20 cellular contexts compared by ENCODE assay signal in genomic region chr5:96687080-96687479, GRCh38. TPM values are rescaled to one million over a fixed set of nuclear protein-coding genes. Genes with fewer than 3 reads are reported as not detected.
A peak's percentile ranks its signal among the peaks of the same experiment; 100 is the strongest.
DNase-seq lines count a peak whose midpoint lies in the region; ATAC-seq and TF ChIP-seq lines count a peak whose summit lies in the region.
"Had no signal": no experiment of that assay in that cellular context is flagged by ENCODE, and none has a peak within 500 bp of the region (broad histone marks: within the 10 kb centered on the region; RNA-seq: fewer than 3 reads in every experiment).

No MANE protein-coding gene starts in this region.

- TF ChIP-seq CTCF in RWPE2 (IDR thresholded peaks at IDR 0.05; ENCODE audit: poor library complexity, severe bottlenecking) (no peak), heart left ventricle (IDR thresholded peaks at IDR 0.05) (no peak)

- no peak for ATAC-seq in activated naive CD8-positive, alpha-beta T cell treated with anti-CD3 and anti-CD28 coated beads, Interleukin-2, amount 50 U/mL, for 24 hours
- ATAC-seq in RWPE2 (ENCODE audit: low read depth) (no peak), heart left ventricle (no peak), sciatic nerve (no peak)
- ATAC-seq in stimulated activated naive B cell treated with anti-CD40 and anti-IgM and Interleukin-4, amounts not matched to agents 10 μg/mL and 1 μg/mL and 100 μg/mL, for 72 hours (replicated peaks): peak; percentile 42 to 58

- H3K9ac ChIP-seq in endocrine pancreas (ENCODE audit: control insufficient read depth, insufficient read depth, low read length): no peak overlapping the region
- H3K9ac ChIP-seq: BLaER1 had no signal

- H3K4me1 Mint-ChIP-seq in activated naive CD8-positive, alpha-beta T cell (ENCODE audit: low read depth): peaks cover 24% of the 10 kb centered on the region
- peaks cover 41% of the 10 kb centered on the region for H3K4me1 Mint-ChIP-seq in activated naive CD8-positive, alpha-beta T cell treated with anti-CD3 and anti-CD28 coated beads, Interleukin-2, amount 50 U/mL, for 24 hours
- H3K4me1 Mint-ChIP-seq in stimulated activated naive B cell treated with anti-CD40 and anti-IgM and Interleukin-4, amounts not matched to agents 10 μg/mL and 1 μg/mL and 100 μg/mL, for 72 hours: peaks cover 16 to 29% of the 10 kb centered on the region in 2 donors

- H3K36me3 Mint-ChIP-seq in activated naive CD8-positive, alpha-beta T cell: peaks cover 6% of the 10 kb centered on the region
- peaks cover 5% of the 10 kb centered on the region for H3K36me3 Mint-ChIP-seq in activated naive CD8-positive, alpha-beta T cell treated with anti-CD3 and anti-CD28 coated beads, Interleukin-2, amount 50 U/mL, for 24 hours (ENCODE audit: low read depth)
- peaks cover 13 to 19% of the 10 kb centered on the region in 2 donors for H3K36me3 Mint-ChIP-seq in stimulated activated naive B cell treated with anti-CD40 and anti-IgM and Interleukin-4, amounts not matched to agents 10 μg/mL and 1 μg/mL and 100 μg/mL, for 72 hours

- DNase-seq in activated naive CD8-positive, alpha-beta T cell treated with anti-CD3 and anti-CD28 coated beads, Interleukin-2, amount 50 U/mL, for 24 hours: no peak
- DNase-seq in RWPE2 (ENCODE audit: low spot score) (no peak), heart left ventricle (no peak), DMS53 (lab: John Stamatoyannopoulos, UW) (no peak), sciatic nerve (ENCODE audit: low spot score) (no peak)
- no peak for DNase-seq in stimulated activated naive B cell treated with anti-CD40 and anti-IgM and Interleukin-4, amounts not matched to agents 10 μg/mL and 1 μg/mL and 100 μg/mL, for 72 hours
- DNase-seq: activated CD4-positive, alpha-beta T cell treated with anti-CD3 and anti-CD28 coated beads, Interleukin-2, amount 50 U/mL, for 48 hours; activated T-cell treated with anti-CD3 and anti-CD28 coated beads for 4 hours; GOT3; NCI-H187; pancreas; right cardiac atrium; stimulated activated CD4-positive, alpha-beta T cell treated with anti-CD3 and anti-CD28 coated beads, Interleukin-15, amount 100 ng/mL, for 24 hours; WERI-Rb-1 had no signal

- H3K9me3 ChIP-seq in RWPE2 (ENCODE audit: severe bottlenecking) (no peaks in the 10 kb centered on the region), endocrine pancreas (ENCODE audit: control insufficient read depth, low read length) (no peaks in the 10 kb centered on the region), heart left ventricle (no peaks in the 10 kb centered on the region)
- H3K9me3 ChIP-seq: BLaER1, pancreas, SJCRH30, thoracic aorta had no signal

- WGBS in heart left ventricle, 4 donors: 91 to 97% (median 95%) methylated on average over 5 of the region's 5 CpGs

- H3K4me3 ChIP-seq in RWPE2 (ENCODE audit: severe bottlenecking): no peak overlapping the region
- peak overlapping the region; percentile 77 for H3K4me3 ChIP-seq in endocrine pancreas (ENCODE audit: control insufficient read depth, insufficient read depth, low read length)
- no peak overlapping the region for H3K4me3 ChIP-seq in heart left ventricle
- H3K4me3 ChIP-seq: BLaER1, pancreas, SJCRH30 had no signal

- peaks cover 28% of the 10 kb centered on the region for H3K4me1 ChIP-seq in RWPE2 (ENCODE audit: insufficient read depth, poor library complexity, severe bottlenecking)
- no peaks in the 10 kb centered on the region for H3K4me1 ChIP-seq in endocrine pancreas (ENCODE audit: control insufficient read depth, insufficient read depth, low read length)
- H3K4me1 ChIP-seq in heart left ventricle: peaks cover 0 to 26% (median 10%) of the 10 kb centered on the region in 12 donors
- H3K4me1 ChIP-seq: BLaER1, pancreas, SJCRH30 had no signal

- no peak for TF ChIP-seq POLR2A in heart left ventricle (IDR thresholded peaks at IDR 0.05)

- no peaks in the 10 kb centered on the region for H3K9me3 Mint-ChIP-seq in activated naive CD8-positive, alpha-beta T cell (ENCODE audit: low read depth)
- no peaks in the 10 kb centered on the region for H3K9me3 Mint-ChIP-seq in activated naive CD8-positive, alpha-beta T cell treated with anti-CD3 and anti-CD28 coated beads, Interleukin-2, amount 50 U/mL, for 24 hours
- H3K9me3 Mint-ChIP-seq in stimulated activated naive B cell treated with anti-CD40 and anti-IgM and Interleukin-4, amounts not matched to agents 10 μg/mL and 1 μg/mL and 100 μg/mL, for 72 hours: no peaks in the 10 kb centered on the region
- H3K9me3 Mint-ChIP-seq: T-helper 1 cell treated with Interleukin-12 subunit alpha and Interleukin-12 subunit beta and Interleukin-4 antibody, amounts not matched to agents 30 μg/mL and 1 μg/mL, for 36 hours had no signal

- intact Hi-C loops in heart left ventricle (cut with DNase I) (loop anchor here in 7 of 10 donors (2.0 to 10.0 kb wide), 4 partner anchors 72 to 342 kb away; no protein-coding TSS in a partner anchor), sciatic nerve (cut with DNase I) (no loop called here)

- H3K27ac ChIP-seq in RWPE2 (ENCODE audit: poor library complexity, severe bottlenecking) (peak overlapping the region; percentile 27), heart left ventricle (no peak overlapping the region)
- H3K27ac ChIP-seq: BLaER1, pancreas, SJCRH30, thoracic aorta, WERI-Rb-1 had no signal

- H3K36me3 ChIP-seq in RWPE2 (ENCODE audit: low read depth) (peaks cover 35% of the 10 kb centered on the region), endocrine pancreas (ENCODE audit: control insufficient read depth, insufficient read depth, low read length) (no peaks in the 10 kb centered on the region), heart left ventricle (peaks cover 0 to 16% (median 5%) of the 10 kb centered on the region in 9 donors)
- H3K36me3 ChIP-seq: pancreas, SJCRH30, WERI-Rb-1 had no signal

- H3K27me3 ChIP-seq in RWPE2 (ENCODE audit: insufficient read depth, poor library complexity, severe bottlenecking) (no peaks in the 10 kb centered on the region), endocrine pancreas (ENCODE audit: control insufficient read depth, insufficient read depth, low read length) (no peaks in the 10 kb centered on the region), heart left ventricle (no peaks in the 10 kb centered on the region)
- H3K27me3 ChIP-seq: BLaER1, pancreas, SJCRH30 had no signal

- H3K27me3 Mint-ChIP-seq in activated naive CD8-positive, alpha-beta T cell: no peaks in the 10 kb centered on the region
- no peaks in the 10 kb centered on the region for H3K27me3 Mint-ChIP-seq in activated naive CD8-positive, alpha-beta T cell treated with anti-CD3 and anti-CD28 coated beads, Interleukin-2, amount 50 U/mL, for 24 hours
- H3K27me3 Mint-ChIP-seq in stimulated activated naive B cell treated with anti-CD40 and anti-IgM and Interleukin-4, amounts not matched to agents 10 μg/mL and 1 μg/mL and 100 μg/mL, for 72 hours: no peaks in the 10 kb centered on the region

- no peak overlapping the region for H3K4me3 Mint-ChIP-seq in activated naive CD8-positive, alpha-beta T cell
- H3K4me3 Mint-ChIP-seq in activated naive CD8-positive, alpha-beta T cell treated with anti-CD3 and anti-CD28 coated beads, Interleukin-2, amount 50 U/mL, for 24 hours: no peak overlapping the region
- H3K4me3 Mint-ChIP-seq in stimulated activated naive B cell treated with anti-CD40 and anti-IgM and Interleukin-4, amounts not matched to agents 10 μg/mL and 1 μg/mL and 100 μg/mL, for 72 hours: no peak overlapping the region
- H3K4me3 Mint-ChIP-seq: T-helper 1 cell treated with Interleukin-12 subunit alpha and Interleukin-12 subunit beta and Interleukin-4 antibody, amounts not matched to agents 30 μg/mL and 1 μg/mL, for 36 hours had no signal

- H3K27ac Mint-ChIP-seq in activated naive CD8-positive, alpha-beta T cell: peak overlapping the region; percentile 72
- no peak overlapping the region for H3K27ac Mint-ChIP-seq in activated naive CD8-positive, alpha-beta T cell treated with anti-CD3 and anti-CD28 coated beads, Interleukin-2, amount 50 U/mL, for 24 hours
- no peak overlapping the region for H3K27ac Mint-ChIP-seq in stimulated activated naive B cell treated with anti-CD40 and anti-IgM and Interleukin-4, amounts not matched to agents 10 μg/mL and 1 μg/mL and 100 μg/mL, for 72 hours
- H3K27ac Mint-ChIP-seq: T-helper 1 cell treated with Interleukin-12 subunit alpha and Interleukin-12 subunit beta and Interleukin-4 antibody, amounts not matched to agents 30 μg/mL and 1 μg/mL, for 36 hours had no signal

RNA-seq across cellular contexts. Expression of gene CAST, which starts 24.9 kb away (rescaled TPM):
- total RNA-seq in heart left ventricle (100 to 1,000 TPM; 373 to 748 (median 549) TPM), sciatic nerve (295 TPM)
- 100 to 1,000 TPM; 179 to 396 TPM for polyA plus RNA-seq in heart left ventricle

Comparison
In these comparisons a context has a peak if more than half of its experiments do, and no peak if none do; other contexts are left out.
1. ATAC-seq: peak in stimulated activated naive B cell treated with anti-CD40 and anti-IgM and Interleukin-4, amounts not matched to agents 10 μg/mL and 1 μg/mL and 100 μg/mL, for 72 hours (2 of 2); none in activated naive CD8-positive, alpha-beta T cell treated with anti-CD3 and anti-CD28 coated beads, Interleukin-2, amount 50 U/mL, for 24 hours (single experiment), RWPE2 (single experiment), heart left ventricle (0 of 4) and sciatic nerve (single experiment).